Comparison of ENCODE assay signal across 28 cellular contexts in the genomic region with DNA sequence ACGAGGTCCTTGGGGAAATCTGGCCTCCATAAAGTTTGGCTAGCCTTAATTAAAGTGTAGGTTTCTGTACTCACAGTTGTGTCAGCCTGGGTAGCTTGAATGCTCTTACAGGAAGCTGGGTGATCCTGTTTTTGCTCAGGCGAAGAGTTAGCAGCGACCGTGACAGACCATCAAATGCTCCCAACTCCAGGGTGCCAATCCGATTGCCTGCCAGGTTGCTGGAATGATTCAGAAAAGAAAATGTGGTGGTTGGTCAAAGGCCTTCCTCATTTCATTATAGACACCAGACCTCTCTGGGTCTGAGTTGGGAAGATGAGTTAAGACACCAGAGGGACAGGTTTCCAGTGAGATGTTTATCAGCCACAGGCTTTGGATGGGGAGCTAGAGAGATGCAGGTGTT.
DNase-seq lines count a peak whose midpoint lies in the region; ATAC-seq and TF ChIP-seq lines count a peak whose summit lies in the region.
"Had no signal": no experiment of that assay in that cellular context is flagged by ENCODE, and none has a peak within 500 bp of the region (broad histone marks: within the 10 kb centered on the region; RNA-seq: fewer than 3 reads in every experiment).

No MANE protein-coding gene starts in this region.

- H3K4me3 Mint-ChIP-seq in activated T-cell treated with anti-CD3 and anti-CD28 coated beads, Interleukin-2, amount 50 U/mL, for 24 hours: no peak overlapping the region
- H3K4me3 Mint-ChIP-seq in endodermal cell: no peak overlapping the region
- H3K4me3 Mint-ChIP-seq: activated CD8-positive, alpha-beta T cell treated with anti-CD3 and anti-CD28 coated beads for 36 hours; activated naive CD8-positive, alpha-beta T cell had no signal

- H3K4me1 Mint-ChIP-seq in activated T-cell treated with anti-CD3 and anti-CD28 coated beads, Interleukin-2, amount 50 U/mL, for 24 hours (ENCODE audit: low read depth): peaks cover 17% of the 10 kb centered on the region
- H3K4me1 Mint-ChIP-seq in endodermal cell: peaks cover 40% of the 10 kb centered on the region

- H3K4me3 ChIP-seq in endodermal cell (ENCODE audit: low read length): no peak overlapping the region
- H3K4me3 ChIP-seq in muscle layer of colon (ENCODE audit: low read depth in 1 of 2, low read length in 2 of 2): no peak overlapping the region
- H3K4me3 ChIP-seq in subcutaneous abdominal adipose tissue (ENCODE audit: low read depth in 1 of 5, low read length in 5 of 5): no peak overlapping the region
- no peak overlapping the region for H3K4me3 ChIP-seq in breast epithelium
- H3K4me3 ChIP-seq: K562, lower lobe of right lung, MG63, SJSA1 had no signal

- H3K27me3 ChIP-seq in endodermal cell (ENCODE audit: control insufficient read depth, insufficient read depth, low read length, poor library complexity, severe bottlenecking) (no peaks in the 10 kb centered on the region), muscle layer of colon (ENCODE audit: control insufficient read depth in 1 of 2, insufficient read depth in 2 of 2, low read length in 2 of 2) (no peaks in the 10 kb centered on the region), subcutaneous abdominal adipose tissue (ENCODE audit: control insufficient read depth in 5 of 5, insufficient read depth in 4 of 5, low read length in 5 of 5) (no peaks in the 10 kb centered on the region), breast epithelium (no peaks in the 10 kb centered on the region)
- H3K27me3 ChIP-seq: MG63, SJSA1 had no signal

- 92 to 97% methylated on average over 4 to 5 of the region's 5 CpGs for WGBS in endodermal cell (ENCODE audit: insufficient coverage in 1 of 2, insufficient read length in 1 of 2), 2 experiments

- H3K27ac ChIP-seq in endodermal cell (ENCODE audit: low read depth, low read length) (no peak overlapping the region), muscle layer of colon (ENCODE audit: low read depth, low read length) (peak overlapping the region; percentile 85), subcutaneous abdominal adipose tissue (ENCODE audit: low read depth, low read length) (peak overlapping the region; percentile 23), breast epithelium (peak overlapping the region in 1 of 2 donors; percentile 40)
- H3K27ac ChIP-seq: lower lobe of right lung had no signal

- H3K36me3 Mint-ChIP-seq in activated T-cell treated with anti-CD3 and anti-CD28 coated beads, Interleukin-2, amount 50 U/mL, for 24 hours (ENCODE audit: low read depth): peaks cover 89% of the 10 kb centered on the region
- peaks cover 61% of the 10 kb centered on the region for H3K36me3 Mint-ChIP-seq in endodermal cell (ENCODE audit: low read depth)
- H3K36me3 Mint-ChIP-seq: activated naive CD8-positive, alpha-beta T cell had no signal

- no peaks in the 10 kb centered on the region for H3K27me3 Mint-ChIP-seq in activated T-cell treated with anti-CD3 and anti-CD28 coated beads, Interleukin-2, amount 50 U/mL, for 24 hours
- no peaks in the 10 kb centered on the region for H3K27me3 Mint-ChIP-seq in endodermal cell (ENCODE audit: insufficient read depth)
- H3K27me3 Mint-ChIP-seq: activated CD8-positive, alpha-beta T cell treated with anti-CD3 and anti-CD28 coated beads for 36 hours; activated naive CD8-positive, alpha-beta T cell had no signal

- TF ChIP-seq POLR2A in breast epithelium (IDR thresholded peaks at IDR 0.05): no peak

- H3K9me3 ChIP-seq in endodermal cell (ENCODE audit: control insufficient read depth, low read length) (peaks cover 16% of the 10 kb centered on the region), muscle layer of colon (ENCODE audit: low read length) (no peaks in the 10 kb centered on the region), subcutaneous abdominal adipose tissue (ENCODE audit: control insufficient read depth in 5 of 5, low read length in 5 of 5) (no peaks in the 10 kb centered on the region), breast epithelium (no peaks in the 10 kb centered on the region)
- H3K9me3 ChIP-seq: lower lobe of right lung, MG63, SJSA1 had no signal

- H3K27ac Mint-ChIP-seq in activated T-cell treated with anti-CD3 and anti-CD28 coated beads, Interleukin-2, amount 50 U/mL, for 24 hours: peak overlapping the region; percentile 24
- peak overlapping the region; percentile 72 for H3K27ac Mint-ChIP-seq in endodermal cell
- H3K27ac Mint-ChIP-seq: activated CD8-positive, alpha-beta T cell treated with anti-CD3 and anti-CD28 coated beads for 36 hours; activated naive CD8-positive, alpha-beta T cell had no signal

- intact Hi-C loops in breast epithelium (cut with DNase I; ENCODE audit: low total_unique reads): no loop called here

- TF ChIP-seq CTCF in endodermal cell (conservative IDR thresholded peaks at IDR 0.05): no peak
- no peak for TF ChIP-seq CTCF in breast epithelium (IDR thresholded peaks at IDR 0.05)

- H3K9ac ChIP-seq in endodermal cell (ENCODE audit: extremely low read depth, low read length, poor library complexity, severe bottlenecking) (no peak overlapping the region), muscle layer of colon (ENCODE audit: low read length) (no peak overlapping the region), subcutaneous abdominal adipose tissue (ENCODE audit: low read length in 5 of 5) (no peak overlapping the region)

- ATAC-seq in GM18907 (IDR thresholded peaks at IDR 0.05; ENCODE audit: unreplicated experiment): no peak
- ATAC-seq: activated CD8-positive, alpha-beta T cell treated with anti-CD3 and anti-CD28 coated beads for 36 hours; K562; lower lobe of right lung had no signal

- H3K36me3 ChIP-seq in endodermal cell (ENCODE audit: control insufficient read depth, insufficient read depth, low read length) (peaks cover 75% of the 10 kb centered on the region), muscle layer of colon (ENCODE audit: insufficient read depth, low read length) (peaks cover 60% of the 10 kb centered on the region), subcutaneous abdominal adipose tissue (ENCODE audit: control insufficient read depth in 5 of 5, insufficient read depth in 5 of 5, low read length in 5 of 5) (peaks cover 0 to 61% (median 41%) of the 10 kb centered on the region in 5 donors), breast epithelium (peaks cover 3% of the 10 kb centered on the region)
- H3K36me3 ChIP-seq: MG63 had no signal

- DNase-seq in activated T-cell treated with anti-CD3 and anti-CD28 coated beads, Interleukin-2, amount 50 U/mL, for 24 hours: no peak
- no peak for DNase-seq in activated T-cell treated with anti-CD3 and anti-CD28 coated beads, Interleukin-2, amount 50 U/mL, for 1 hour
- no peak for DNase-seq in endodermal cell
- DNase-seq in retina: no peak
- no peak for DNase-seq in breast epithelium (ENCODE audit: low spot score in 2 of 2)
- DNase-seq: activated CD4-positive, CD25-positive, alpha-beta regulatory T cell treated with anti-CD3 and anti-CD28 coated beads, Interleukin-2, amount 50 U/mL, for 72 hours; activated CD8-positive, alpha-beta T cell treated with anti-CD3 and anti-CD28 coated beads for 36 hours; activated effector memory CD4-positive, alpha-beta T cell treated with Interleukin-2 at 50 U/mL for 16 hours; aorta; caudate nucleus; DMS153; GDM1; H7; kidney; lower lobe of right lung; MG63; NCI-H1417 treated with DMSO at 0.1 percent for 48 hours; NCI-H2081 treated with DMSO at 0.1 percent for 48 hours; NCI-H226; NCI-H69; stimulated activated naive CD4-positive, alpha-beta T cell treated with Interleukin-2 at 50 U/mL for 16 hours; T-helper 1 cell had no signal

- no peaks in the 10 kb centered on the region for H3K9me3 Mint-ChIP-seq in activated T-cell treated with anti-CD3 and anti-CD28 coated beads, Interleukin-2, amount 50 U/mL, for 24 hours
- peaks cover 7% of the 10 kb centered on the region for H3K9me3 Mint-ChIP-seq in endodermal cell

- peaks cover 27% of the 10 kb centered on the region for H3K4me1 ChIP-seq in endodermal cell (ENCODE audit: control insufficient read depth, insufficient read depth, low read length)
- peaks cover 91% of the 10 kb centered on the region for H3K4me1 ChIP-seq in muscle layer of colon (ENCODE audit: insufficient read depth, low read length)
- H3K4me1 ChIP-seq in subcutaneous abdominal adipose tissue (ENCODE audit: control insufficient read depth in 5 of 5, insufficient read depth in 5 of 5, low read length in 5 of 5): peaks cover 0 to 22% (median 13%) of the 10 kb centered on the region in 5 donors
- H3K4me1 ChIP-seq in breast epithelium: peaks cover 0 to 13% of the 10 kb centered on the region in 2 donors
